In genomic region chr17:79557276-79557675, GRCh38 we compare ENCODE assay signal across 14 cellular contexts. TPM values are rescaled to one million over a fixed set of nuclear protein-coding genes. Genes with fewer than 3 reads are reported as not detected.
DNase-seq lines count a peak whose midpoint lies in the region; ATAC-seq and TF ChIP-seq lines count a peak whose summit lies in the region.
"Had no signal": no experiment of that assay in that cellular context is flagged by ENCODE, and none has a peak within 500 bp of the region (broad histone marks: within the 10 kb centered on the region; RNA-seq: fewer than 3 reads in every experiment).

No MANE protein-coding gene starts in this region.

- 93 to 94% methylated on average over 5 to 8 of the region's 9 CpGs for WGBS in endodermal cell (ENCODE audit: insufficient coverage in 1 of 2, insufficient read length in 1 of 2), 2 experiments
- WGBS in stomach, 5 donors, result 66 to 77% (median 70%) methylated on average over 8 to 9 of the region's 9 CpGs

- no peaks in the 10 kb centered on the region for H3K36me3 ChIP-seq in endodermal cell (ENCODE audit: control insufficient read depth, insufficient read depth, low read length)
- H3K36me3 ChIP-seq in stomach, result no peaks in the 10 kb centered on the region
- H3K36me3 ChIP-seq: BE2C had no signal

- H3K36me3 Mint-ChIP-seq in brain, result peaks cover 5% of the 10 kb centered on the region
- no peaks in the 10 kb centered on the region for H3K36me3 Mint-ChIP-seq in endodermal cell (ENCODE audit: low read depth)
- H3K36me3 Mint-ChIP-seq in nephron (ENCODE audit: low read depth), result peaks cover 3% of the 10 kb centered on the region

- H3K4me1 ChIP-seq in endodermal cell (ENCODE audit: control insufficient read depth, insufficient read depth, low read length), result no peaks in the 10 kb centered on the region
- H3K4me1 ChIP-seq in stomach, result no peaks in the 10 kb centered on the region
- H3K4me1 ChIP-seq: BE2C, Caco-2 had no signal

- H3K4me3 Mint-ChIP-seq in brain, result no peak overlapping the region
- no peak overlapping the region for H3K4me3 Mint-ChIP-seq in endodermal cell
- no peak overlapping the region for H3K4me3 Mint-ChIP-seq in nephron
- H3K4me3 Mint-ChIP-seq: HFFc6 had no signal

- H3K27me3 ChIP-seq in endodermal cell (ENCODE audit: control insufficient read depth, insufficient read depth, low read length, poor library complexity, severe bottlenecking), result no peaks in the 10 kb centered on the region
- H3K27me3 ChIP-seq in stomach, result peaks cover 0 to 68% (median 43%) of the 10 kb centered on the region in 3 donors

- TF ChIP-seq POLR2A in stomach (IDR thresholded peaks at IDR 0.05), result no peak

- no peak for TF ChIP-seq EP300 in stomach (IDR thresholded peaks at IDR 0.05)

- H3K27me3 Mint-ChIP-seq in brain, result peaks cover 12% of the 10 kb centered on the region
- no peaks in the 10 kb centered on the region for H3K27me3 Mint-ChIP-seq in endodermal cell (ENCODE audit: insufficient read depth)
- H3K27me3 Mint-ChIP-seq in nephron (ENCODE audit: low read depth), result peaks cover 41% of the 10 kb centered on the region

- H3K27ac Mint-ChIP-seq in brain (peak overlapping the region in 4 of 5 experiments; percentile 27 to 90 (median 68)), endodermal cell (no peak overlapping the region), nephron (peak overlapping the region in 2 of 3 experiments; percentile 62 to 69)
- H3K27ac Mint-ChIP-seq: HFFc6 had no signal

- DNase-seq in endodermal cell, result no peak
- no peak for DNase-seq in effector CD8-positive, alpha-beta T cell (lab: John Stamatoyannopoulos, UW)
- no peak for DNase-seq in stomach
- DNase-seq in DMS153 (lab: John Stamatoyannopoulos, UW), result no peak
- DNase-seq: BE2C, Caco-2, DMS53, GF-D8, HCEC 1CT, HFFc6 had no signal

- H3K9me3 ChIP-seq in endodermal cell (ENCODE audit: control insufficient read depth, low read length) (no peaks in the 10 kb centered on the region), stomach (peaks cover 0 to 6% (median 2%) of the 10 kb centered on the region in 4 donors)
- H3K9me3 ChIP-seq: BE2C had no signal

- H3K27ac ChIP-seq in endodermal cell (ENCODE audit: low read depth, low read length) (peak overlapping the region; percentile 26), stomach (no peak overlapping the region)

- H3K4me3 ChIP-seq in endodermal cell (ENCODE audit: low read length) (no peak overlapping the region), stomach (no peak overlapping the region)

- peaks cover 20% of the 10 kb centered on the region for H3K4me1 Mint-ChIP-seq in brain
- no peaks in the 10 kb centered on the region for H3K4me1 Mint-ChIP-seq in endodermal cell
- peaks cover 18% of the 10 kb centered on the region for H3K4me1 Mint-ChIP-seq in nephron

- no peak for TF ChIP-seq CTCF in brain (conservative IDR thresholded peaks at IDR 0.05)
- no peak for TF ChIP-seq CTCF in endodermal cell (conservative IDR thresholded peaks at IDR 0.05)
- no peak for TF ChIP-seq CTCF in nephron (IDR thresholded peaks at IDR 0.05; ENCODE audit: unreplicated experiment in 3 of 3)
- TF ChIP-seq CTCF in stomach (IDR thresholded peaks at IDR 0.05), result no peak

- intact Hi-C loops in stomach (cut with DNase I; ENCODE audit: low total_unique reads), result no loop called here

- H3K9me3 Mint-ChIP-seq in brain (peaks cover 3 to 13% (median 10%) of the 10 kb centered on the region in 5 experiments), endodermal cell (peaks cover 10% of the 10 kb centered on the region), nephron (peaks cover 8% of the 10 kb centered on the region)

- H3K9ac ChIP-seq in endodermal cell (ENCODE audit: extremely low read depth, low read length, poor library complexity, severe bottlenecking), result no peak overlapping the region

- no peak for ATAC-seq in HG03520 (IDR thresholded peaks at IDR 0.05; ENCODE audit: unreplicated experiment)

RNA-seq across cellular contexts. Expression of gene RBFOX3, which starts 53.6 kb away (rescaled TPM):
- polyA plus RNA-seq in brain (ENCODE audit: insufficient read depth, low read depth, low replicate concordance), result 32.9 TPM
- total RNA-seq in endodermal cell, result 1 to 10 TPM; 2.6 to 7.3 TPM
- 6.3 TPM for polyA plus RNA-seq in endodermal cell (2013, experiment 1 of 2)
- 6.3 TPM for polyA plus RNA-seq in endodermal cell (2013, experiment 2 of 2)
- 1 to 10 TPM in 1 of 5 donors, not detected in 4; 7.6 TPM for total RNA-seq in stomach
- polyA plus RNA-seq in stomach, result 1 to 10 TPM in 1 of 3 donors, not detected in 2; 1.2 TPM
- total RNA-seq: CD8-positive, alpha-beta memory T cell; HFFc6 had no signal
- polyA plus RNA-seq: CD8-positive, alpha-beta memory T cell had no signal
